Comparison of ENCODE assay signal across 21 cellular contexts in genomic region chr1:54989473-54989872, GRCh38. TPM values are rescaled to one million over a fixed set of nuclear protein-coding genes. Genes with fewer than 3 reads are reported as not detected.
DNase-seq lines count a peak whose midpoint lies in the region; ATAC-seq, FAIRE-seq and TF ChIP-seq lines count a peak whose summit lies in the region.
"Had no signal": no experiment of that assay in that cellular context is flagged by ENCODE, and none has a peak within 500 bp of the region (broad histone marks: within the 10 kb centered on the region; RNA-seq: fewer than 3 reads in every experiment).

No MANE protein-coding gene starts in this region.

- no peak for ATAC-seq in GM21529 (IDR thresholded peaks at IDR 0.05; ENCODE audit: unreplicated experiment)
- ATAC-seq: activated T-cell treated with anti-CD3 and anti-CD28 coated beads, Interleukin-2, amount 50 U/mL, for 4 hours had no signal

- TF ChIP-seq CTCF in colonic mucosa (IDR thresholded peaks at IDR 0.05) = no peak
- TF ChIP-seq CTCF in testis (IDR thresholded peaks at IDR 0.05) = no peak

- 52 to 72% (median 57%) methylated on average over 8 of the region's 8 CpGs for WGBS in small intestine, 3 donors
- 65 to 100% methylated on average over 3 to 8 of the region's 8 CpGs for WGBS in testis, 2 donors

- no peaks in the 10 kb centered on the region for H3K36me3 Mint-ChIP-seq in activated naive CD4-positive, alpha-beta T cell treated with anti-CD3 and anti-CD28 coated beads for 36 hours (ENCODE audit: low read depth)

- H3K27me3 ChIP-seq in colonic mucosa = no peaks in the 10 kb centered on the region
- H3K27me3 ChIP-seq in small intestine (ENCODE audit: control insufficient read depth in 2 of 2, insufficient read depth in 2 of 2, low read length in 2 of 2) = no peaks in the 10 kb centered on the region
- no peaks in the 10 kb centered on the region for H3K27me3 ChIP-seq in testis
- H3K27me3 ChIP-seq: BLaER1, tibial nerve had no signal

- no peaks in the 10 kb centered on the region for H3K36me3 ChIP-seq in colonic mucosa
- H3K36me3 ChIP-seq in small intestine (ENCODE audit: control insufficient read depth in 2 of 2, insufficient read depth in 2 of 2, low read length in 2 of 2) = no peaks in the 10 kb centered on the region
- no peaks in the 10 kb centered on the region for H3K36me3 ChIP-seq in testis (ENCODE audit: low read depth, missing control alignments)
- H3K36me3 ChIP-seq: BLaER1, tibial nerve had no signal

- peak; percentile 54 for DNase-seq in NCI-H1092 (lab: John Stamatoyannopoulos, UW)
- peak; percentile 94 for DNase-seq in NCI-H510A treated with DMSO at 0.1 percent for 48 hours (lab: John Stamatoyannopoulos, UW)
- DNase-seq in colonic mucosa = peak; percentile 74
- peak; percentile 65 for DNase-seq in small intestine
- DNase-seq in activated naive CD4-positive, alpha-beta T cell treated with anti-CD3 and anti-CD28 coated beads for 36 hours = no peak
- DNase-seq in testis = no peak
- no peak for DNase-seq in NOMO-1 treated with DMSO at 0.1 percent for 48 hours (lab: John Stamatoyannopoulos, UW; ENCODE audit: unreplicated experiment)
- DNase-seq: activated CD4-positive, alpha-beta T cell treated with anti-CD3 and anti-CD28 coated beads, Interleukin-2, amount 50 U/mL, for 4 hours; activated T-cell treated with anti-CD3 and anti-CD28 coated beads, Interleukin-2, amount 50 U/mL, for 4 hours; caudate nucleus; foreskin fibroblast; GOT3; NCI-H2107 had no signal

- H3K27ac Mint-ChIP-seq in activated naive CD4-positive, alpha-beta T cell treated with anti-CD3 and anti-CD28 coated beads for 36 hours = no peak overlapping the region
- H3K27ac Mint-ChIP-seq: nephron had no signal

- no peaks in the 10 kb centered on the region for H3K9me3 Mint-ChIP-seq in activated naive CD4-positive, alpha-beta T cell treated with anti-CD3 and anti-CD28 coated beads for 36 hours
- H3K9me3 Mint-ChIP-seq: activated T-cell treated with anti-CD3 and anti-CD28 coated beads, Interleukin-2, amount 50 U/mL, for 4 hours; nephron had no signal

- intact Hi-C loops in colonic mucosa (cut with DNase I) = no loop called here
- intact Hi-C loops in activated naive CD4-positive, alpha-beta T cell treated with anti-CD3 and anti-CD28 coated beads for 36 hours (cut with micrococcal nuclease) = no loop called here
- intact Hi-C loops in testis (cut with DNase I; ENCODE audit: low total_unique reads) = no loop called here

- no peak overlapping the region for H3K4me3 Mint-ChIP-seq in activated naive CD4-positive, alpha-beta T cell treated with anti-CD3 and anti-CD28 coated beads for 36 hours
- H3K4me3 Mint-ChIP-seq: activated T-cell treated with anti-CD3 and anti-CD28 coated beads, Interleukin-2, amount 50 U/mL, for 4 hours; nephron had no signal

- FAIRE-seq in small intestine (lab: Jason Lieb, UNC) = no peak
- FAIRE-seq: endometrium had no signal

- H3K9me3 ChIP-seq in colonic mucosa (no peaks in the 10 kb centered on the region), small intestine (ENCODE audit: control insufficient read depth, low read depth) (no peaks in the 10 kb centered on the region), testis (no peaks in the 10 kb centered on the region)
- H3K9me3 ChIP-seq: BLaER1, tibial nerve had no signal

- H3K4me1 ChIP-seq in colonic mucosa (peaks cover 7% of the 10 kb centered on the region), small intestine (ENCODE audit: control insufficient read depth in 2 of 2, insufficient read depth in 1 of 2, low read depth in 1 of 2, low read length in 1 of 2) (no peaks in the 10 kb centered on the region), testis (no peaks in the 10 kb centered on the region)
- H3K4me1 ChIP-seq: BLaER1, tibial nerve had no signal

- H3K27me3 Mint-ChIP-seq in activated naive CD4-positive, alpha-beta T cell treated with anti-CD3 and anti-CD28 coated beads for 36 hours (ENCODE audit: low read depth) = no peaks in the 10 kb centered on the region

- CTCF ChIA-PET in activated naive CD4-positive, alpha-beta T cell treated with anti-CD3 and anti-CD28 coated beads for 36 hours (lab: Charles Lee) = interaction anchor here (1.1 to 2.4 kb wide), 3 partner anchors 10 to 44 kb away, joined by 3 to 12 read pairs (median 4); partner anchors contain the start of gene BSND

- TF ChIP-seq POLR2A in testis (IDR thresholded peaks at IDR 0.05) = no peak

- no peak overlapping the region for H3K9ac ChIP-seq in colonic mucosa (ENCODE audit: low read depth in 2 of 2, low read length in 2 of 2)
- H3K9ac ChIP-seq: BLaER1 had no signal

- H3K4me3 ChIP-seq in colonic mucosa (no peak overlapping the region), small intestine (ENCODE audit: low read depth in 1 of 2, low read length in 2 of 2) (no peak overlapping the region), testis (no peak overlapping the region)
- H3K4me3 ChIP-seq: BLaER1, tibial nerve had no signal

- H3K27ac ChIP-seq in colonic mucosa = peak overlapping the region; percentile 46
- peak overlapping the region in 1 of 2 donors; percentile 47 for H3K27ac ChIP-seq in small intestine (ENCODE audit: low read depth in 1 of 2, low read length in 1 of 2)
- no peak overlapping the region for H3K27ac ChIP-seq in testis
- H3K27ac ChIP-seq: BLaER1, tibial nerve had no signal

- no peaks in the 10 kb centered on the region for H3K4me1 Mint-ChIP-seq in activated naive CD4-positive, alpha-beta T cell treated with anti-CD3 and anti-CD28 coated beads for 36 hours (ENCODE audit: low read depth)

RNA-seq across cellular contexts. Expression of gene TMEM61, which starts 9.0 kb away (rescaled TPM):
- 10 to 100 TPM; 11.0 to 13.4 TPM for total RNA-seq in colonic mucosa
- 1 to 10 TPM; 2.2 to 6.7 (median 5.4) TPM for polyA plus RNA-seq in small intestine
- total RNA-seq in activated naive CD4-positive, alpha-beta T cell treated with anti-CD3 and anti-CD28 coated beads for 36 hours = not detected
- total RNA-seq in testis = 1 to 10 TPM in 1 of 2 donors, under 1 TPM in 1; 0.31 to 1.1 TPM
- 1.4 TPM for polyA plus RNA-seq in testis (ENCODE audit: insufficient read depth, low read depth, low replicate concordance)
- total RNA-seq: lung microvascular endothelial cell, OCI-LY7, right cardiac atrium had no signal

RNA-seq across cellular contexts. Expression of gene BSND, which starts 9.3 kb away (rescaled TPM):
- not detected for total RNA-seq in colonic mucosa
- under 1 TPM in 1 of 3 donors, not detected in 2; 0.01 TPM for polyA plus RNA-seq in small intestine
- total RNA-seq in activated naive CD4-positive, alpha-beta T cell treated with anti-CD3 and anti-CD28 coated beads for 36 hours = not detected
- total RNA-seq in testis = under 1 TPM; 0.19 to 0.24 TPM
- 0.32 TPM for polyA plus RNA-seq in testis (ENCODE audit: insufficient read depth, low read depth, low replicate concordance)
- total RNA-seq: activated T-cell treated with anti-CD3 and anti-CD28 coated beads, Interleukin-2, amount 50 U/mL, for 4 hours; lung microvascular endothelial cell; OCI-LY7; right cardiac atrium; tibial nerve had no signal
- polyA plus RNA-seq: right cardiac atrium had no signal

RNA-seq across cellular contexts. Expression of gene PCSK9, which starts 49.9 kb away (rescaled TPM):
- 10 to 100 TPM; 48.9 to 61.2 TPM for total RNA-seq in colonic mucosa
- polyA plus RNA-seq in small intestine = 10 to 100 TPM in 1 of 3 donors, under 1 TPM in 2; 0.45 to 24.2 (median 0.54) TPM
- not detected for total RNA-seq in activated naive CD4-positive, alpha-beta T cell treated with anti-CD3 and anti-CD28 coated beads for 36 hours
- 1 to 10 TPM; 1.1 to 1.9 TPM for total RNA-seq in testis
- 1.3 TPM for polyA plus RNA-seq in testis (ENCODE audit: insufficient read depth, low read depth, low replicate concordance)
- total RNA-seq: lung microvascular endothelial cell, OCI-LY7, right cardiac atrium had no signal

Comparison
In these comparisons a context has a peak if more than half of its experiments do, and no peak if none do; other contexts are left out.
1. DNase-seq: peak in NCI-H1092 (single experiment), NCI-H510A treated with DMSO at 0.1 percent for 48 hours (single experiment), colonic mucosa (single experiment) and small intestine (single experiment); none in activated naive CD4-positive, alpha-beta T cell treated with anti-CD3 and anti-CD28 coated beads for 36 hours (single experiment), testis (single experiment) and NOMO-1 treated with DMSO at 0.1 percent for 48 hours (single experiment).
2. RNA of gene TMEM61, which starts 9.0 kb away (total RNA-seq): 11.0 to 13.4 TPM in colonic mucosa; 0.31 to 1.1 TPM in testis and not detected in activated naive CD4-positive, alpha-beta T cell treated with anti-CD3 and anti-CD28 coated beads for 36 hours; every median in the first group is over 4 times any median in the second.
3. RNA of gene PCSK9, which starts 49.9 kb away (total RNA-seq): 48.9 to 61.2 TPM in colonic mucosa; 1.1 to 1.9 TPM in testis and not detected in activated naive CD4-positive, alpha-beta T cell treated with anti-CD3 and anti-CD28 coated beads for 36 hours; every median in the first group is over 10 times any median in the second.